Comparison of ENCODE assay signal across 8 cellular contexts in genomic region chr2:72862239-72862988, GRCh38. TPM values are rescaled to one million over a fixed set of nuclear protein-coding genes. Genes with fewer than 3 reads are reported as not detected.
DNase-seq lines count a peak whose midpoint lies in the region; ATAC-seq and TF ChIP-seq lines count a peak whose summit lies in the region.

No MANE protein-coding gene starts in this region.

- POLR2A ChIA-PET in PC-3 (lab: Charles Lee; ENCODE audit: unreplicated experiment), result interaction anchor here (0.5 kb wide), 1 partner anchor 21 kb away, joined by 3 read pairs; no protein-coding TSS in a partner anchor
- POLR2A ChIA-PET in naive thymus-derived CD4-positive, alpha-beta T cell (lab: Charles Lee), result no interaction called here

- peak overlapping the region; percentile 98 for H2AFZ ChIP-seq in PC-3 (ENCODE audit: low read length)

- H3K27ac Mint-ChIP-seq in IgD-negative memory B cell, result peak overlapping the region in 1 of 3 donors; percentile 64
- peak overlapping the region in 1 of 9 donors; percentile 49 for H3K27ac Mint-ChIP-seq in naive thymus-derived CD4-positive, alpha-beta T cell
- no peak overlapping the region for H3K27ac Mint-ChIP-seq in stimulated activated effector memory CD8-positive, alpha-beta T cell treated with anti-CD3 and anti-CD28 coated beads, Interleukin-12 subunit alpha, Interleukin-12 subunit beta, amount 100 ng/mL, for 72 hours

- intact Hi-C loops in PC-3 (cut with micrococcal nuclease), result loop anchor here (1.0 to 2.0 kb wide), 2 partner anchors 24 to 92 kb away; partner anchors contain the start of gene SPR
- intact Hi-C loops in naive thymus-derived CD4-positive, alpha-beta T cell (cut with micrococcal nuclease), result loop anchor here (2.0 to 5.0 kb wide), 6 partner anchors 38 to 1314 kb away; partner anchors contain the start of gene EMX1 (in 1 of the 2)

- H3K4me3 Mint-ChIP-seq in IgD-negative memory B cell, result peak overlapping the region in 3 of 4 donors; percentile 51 to 82 (median 59)
- peak overlapping the region; percentile 41 for H3K4me3 Mint-ChIP-seq in activated T-cell treated with anti-CD3 and anti-CD28 coated beads, Interleukin-2, amount 50 U/mL, for 4 hours
- peak overlapping the region; percentile 27 to 80 (median 69) for H3K4me3 Mint-ChIP-seq in naive thymus-derived CD4-positive, alpha-beta T cell
- peak overlapping the region; percentile 57 for H3K4me3 Mint-ChIP-seq in stimulated activated effector memory CD8-positive, alpha-beta T cell treated with anti-CD3 and anti-CD28 coated beads, Interleukin-12 subunit alpha, Interleukin-12 subunit beta, amount 100 ng/mL, for 72 hours

- peaks cover 19% of the 10 kb centered on the region for H3K4me1 ChIP-seq in PC-3 (ENCODE audit: insufficient read depth, low read length)
- H3K4me1 ChIP-seq in naive thymus-derived CD4-positive, alpha-beta T cell (ENCODE audit: control insufficient read depth in 2 of 2, insufficient read depth in 2 of 2, low read length in 2 of 2), result peaks cover 4% of the 10 kb centered on the region in 2 donors

- H4K20me1 ChIP-seq in PC-3 (ENCODE audit: low read length), result no peaks in the 10 kb centered on the region

- H3K9ac ChIP-seq in PC-3 (ENCODE audit: low read length), result no peak overlapping the region

- CTCF ChIA-PET in PC-3 (lab: Charles Lee), result interaction anchor here (0.5 to 1.0 kb wide), 8 partner anchors 24 to 450 kb away, joined by 3 to 5 read pairs (median 3); partner anchors contain the start of gene SPR
- CTCF ChIA-PET in naive thymus-derived CD4-positive, alpha-beta T cell (lab: Charles Lee), result interaction anchor here (0.6 to 4.1 kb wide), 9 partner anchors 9 to 268 kb away, joined by 3 to 22 read pairs (median 4); no protein-coding TSS in a partner anchor

- no peaks in the 10 kb centered on the region for H3F3A ChIP-seq in PC-3 (ENCODE audit: low read length, unreplicated experiment)

- H3K4me3 ChIP-seq in PC-3 (ENCODE audit: low read length), result peak overlapping the region; percentile 71
- no peak overlapping the region for H3K4me3 ChIP-seq in naive thymus-derived CD4-positive, alpha-beta T cell (ENCODE audit: low read length)

- H3K4me1 Mint-ChIP-seq in IgD-negative memory B cell, result peaks cover 5 to 19% (median 13%) of the 10 kb centered on the region in 3 donors
- H3K4me1 Mint-ChIP-seq in activated T-cell treated with anti-CD3 and anti-CD28 coated beads, Interleukin-2, amount 50 U/mL, for 4 hours (ENCODE audit: low read depth), result peaks cover 10% of the 10 kb centered on the region
- peaks cover 3 to 11% (median 8%) of the 10 kb centered on the region in 7 donors for H3K4me1 Mint-ChIP-seq in naive thymus-derived CD4-positive, alpha-beta T cell
- peaks cover 10% of the 10 kb centered on the region for H3K4me1 Mint-ChIP-seq in stimulated activated effector memory CD8-positive, alpha-beta T cell treated with anti-CD3 and anti-CD28 coated beads, Interleukin-12 subunit alpha, Interleukin-12 subunit beta, amount 100 ng/mL, for 72 hours

- peak; percentile 97 for TF ChIP-seq CTCF in PC-3 (conservative IDR thresholded peaks at IDR 0.05; ENCODE audit: low read depth, low read length)

- H3K9me3 ChIP-seq in PC-3 (ENCODE audit: low read length), result no peaks in the 10 kb centered on the region
- H3K9me3 ChIP-seq in naive thymus-derived CD4-positive, alpha-beta T cell (ENCODE audit: control insufficient read depth in 2 of 3, low read length in 3 of 3), result no peaks in the 10 kb centered on the region

- ATAC-seq in GM21717 (IDR thresholded peaks at IDR 0.05; ENCODE audit: unreplicated experiment) (peak; percentile 89), PC-3 (peak; percentile 96)
- peak; percentile 93 to 96 for ATAC-seq in activated T-cell treated with anti-CD3 and anti-CD28 coated beads, Interleukin-2, amount 50 U/mL, for 4 hours
- peak; percentile 97 for ATAC-seq in naive thymus-derived CD4-positive, alpha-beta T cell
- ATAC-seq in stimulated activated effector memory CD8-positive, alpha-beta T cell treated with anti-CD3 and anti-CD28 coated beads, Interleukin-12 subunit alpha, Interleukin-12 subunit beta, amount 100 ng/mL, for 72 hours, result peak; percentile 94

- H3K36me3 ChIP-seq in PC-3 (ENCODE audit: low read depth, low read length), result no peaks in the 10 kb centered on the region
- H3K36me3 ChIP-seq in naive thymus-derived CD4-positive, alpha-beta T cell (ENCODE audit: control insufficient read depth in 2 of 3, insufficient read depth in 3 of 3, low read length in 3 of 3), result no peaks in the 10 kb centered on the region

- H3K27me3 ChIP-seq in PC-3 (ENCODE audit: low read length), result 0 out of 2 replicates have a peak, but pooled peaks cover 7% of the 10 kb centered on the region
- peaks cover 4 to 5% of the 10 kb centered on the region in 2 donors for H3K27me3 ChIP-seq in naive thymus-derived CD4-positive, alpha-beta T cell (ENCODE audit: control insufficient read depth in 2 of 2, insufficient read depth in 2 of 2, low read length in 2 of 2)

- no peaks in the 10 kb centered on the region for H3K9me2 ChIP-seq in PC-3 (replicated peaks; ENCODE audit: low read length)

- peaks cover 29% of the 10 kb centered on the region for H3K27me3 Mint-ChIP-seq in IgD-negative memory B cell
- H3K27me3 Mint-ChIP-seq in activated T-cell treated with anti-CD3 and anti-CD28 coated beads, Interleukin-2, amount 50 U/mL, for 4 hours (ENCODE audit: low read depth), result peaks cover 54% of the 10 kb centered on the region
- H3K27me3 Mint-ChIP-seq in naive thymus-derived CD4-positive, alpha-beta T cell, result peaks cover 29 to 63% (median 61%) of the 10 kb centered on the region in 5 donors

- no TSS peak for BruUV-seq in PC-3 (replicated peaks; lab: Mats Ljungman, UMichigan)

- H3K36me3 Mint-ChIP-seq in IgD-negative memory B cell, result no peaks in the 10 kb centered on the region
- H3K36me3 Mint-ChIP-seq in activated T-cell treated with anti-CD3 and anti-CD28 coated beads, Interleukin-2, amount 50 U/mL, for 4 hours (ENCODE audit: insufficient read depth), result no peaks in the 10 kb centered on the region
- no peaks in the 10 kb centered on the region for H3K36me3 Mint-ChIP-seq in naive thymus-derived CD4-positive, alpha-beta T cell
- no peaks in the 10 kb centered on the region for H3K36me3 Mint-ChIP-seq in stimulated activated effector memory CD8-positive, alpha-beta T cell treated with anti-CD3 and anti-CD28 coated beads, Interleukin-12 subunit alpha, Interleukin-12 subunit beta, amount 100 ng/mL, for 72 hours

- H3K4me2 ChIP-seq in PC-3 (ENCODE audit: low read length), result peak overlapping the region; percentile 99

- no peak overlapping the region for H3K27ac ChIP-seq in PC-3 (ENCODE audit: low read length)
- no peak overlapping the region for H3K27ac ChIP-seq in naive thymus-derived CD4-positive, alpha-beta T cell (ENCODE audit: low read depth, low read length)

- no peaks in the 10 kb centered on the region for H3K9me3 Mint-ChIP-seq in IgD-negative memory B cell
- no peaks in the 10 kb centered on the region for H3K9me3 Mint-ChIP-seq in activated T-cell treated with anti-CD3 and anti-CD28 coated beads, Interleukin-2, amount 50 U/mL, for 4 hours
- no peaks in the 10 kb centered on the region for H3K9me3 Mint-ChIP-seq in naive thymus-derived CD4-positive, alpha-beta T cell
- H3K9me3 Mint-ChIP-seq in stimulated activated effector memory CD8-positive, alpha-beta T cell treated with anti-CD3 and anti-CD28 coated beads, Interleukin-12 subunit alpha, Interleukin-12 subunit beta, amount 100 ng/mL, for 72 hours, result no peaks in the 10 kb centered on the region

- H3K79me2 ChIP-seq in PC-3 (ENCODE audit: low read length), result no peaks in the 10 kb centered on the region

- DNase-seq in DMS79 (lab: John Stamatoyannopoulos, UW) (peak; percentile 76), PC-3 (peak; percentile 97), fibroblast of gingiva (ENCODE audit: low read depth) (peak; percentile 76)
- DNase-seq in activated T-cell treated with anti-CD3 and anti-CD28 coated beads, Interleukin-2, amount 50 U/mL, for 4 hours, result peak; percentile 85
- peak; percentile 63 to 91 (median 83) for DNase-seq in naive thymus-derived CD4-positive, alpha-beta T cell
- peak; percentile 91 to 93 for DNase-seq in stimulated activated effector memory CD8-positive, alpha-beta T cell treated with anti-CD3 and anti-CD28 coated beads, Interleukin-12 subunit alpha, Interleukin-12 subunit beta, amount 100 ng/mL, for 72 hours (ENCODE audit: low spot score in 2 of 2)

RNA-seq across cellular contexts. Expression of gene SPR, which starts 24.8 kb away (rescaled TPM):
- polyA plus RNA-seq in IgD-negative memory B cell, result not detected
- 69.4 and 88.6 TPM in 2 replicates for total RNA-seq in PC-3 (2014; rRNA removed)
- 10 to 100 TPM in 1 of 3 donors, 1 to 10 TPM in 2; 7.7 to 11.2 (median 8.5) TPM for total RNA-seq in activated T-cell treated with anti-CD3 and anti-CD28 coated beads, Interleukin-2, amount 50 U/mL, for 4 hours
- 1 to 10 TPM in 2 of 5 experiments, under 1 TPM in 2, not detected in 1; 0.24 to 2.3 (median 0.98) TPM for total RNA-seq in naive thymus-derived CD4-positive, alpha-beta T cell
- polyA plus RNA-seq in naive thymus-derived CD4-positive, alpha-beta T cell, result 1 to 10 TPM in 1 of 2 donors, not detected in 1; 1.0 TPM

RNA-seq across cellular contexts. Expression of gene EXOC6B, which starts 36.6 kb away (rescaled TPM):
- polyA plus RNA-seq in IgD-negative memory B cell, result 3.2 TPM
- 13.9 and 28.0 TPM in 2 replicates for total RNA-seq in PC-3 (2014; rRNA removed)
- total RNA-seq in activated T-cell treated with anti-CD3 and anti-CD28 coated beads, Interleukin-2, amount 50 U/mL, for 4 hours, result 1 to 10 TPM; 6.5 to 7.3 (median 6.8) TPM
- total RNA-seq in naive thymus-derived CD4-positive, alpha-beta T cell, result 10 to 100 TPM; 14.3 to 21.9 (median 18.0) TPM
- polyA plus RNA-seq in naive thymus-derived CD4-positive, alpha-beta T cell, result 1 to 10 TPM; 3.5 to 3.8 TPM

RNA-seq across cellular contexts. Expression of gene EMX1, which starts 54.9 kb away (rescaled TPM):
- polyA plus RNA-seq in IgD-negative memory B cell, result not detected
- not detected in 2 replicates for total RNA-seq in PC-3 (2014; rRNA removed)
- total RNA-seq in activated T-cell treated with anti-CD3 and anti-CD28 coated beads, Interleukin-2, amount 50 U/mL, for 4 hours, result under 1 TPM in 1 of 3 donors, not detected in 2; 0.08 TPM
- total RNA-seq in naive thymus-derived CD4-positive, alpha-beta T cell, result not detected
- polyA plus RNA-seq in naive thymus-derived CD4-positive, alpha-beta T cell, result not detected
